In genomic region chr3:152121292-152121654, GRCh38 we compare ENCODE assay signal across 13 cellular contexts.
DNase-seq lines count a peak whose midpoint lies in the region; ATAC-seq, FAIRE-seq and TF ChIP-seq lines count a peak whose summit lies in the region.
"Had no signal": no experiment of that assay in that cellular context is flagged by ENCODE, and none has a peak within 500 bp of the region (broad histone marks: within the 10 kb centered on the region; RNA-seq: fewer than 3 reads in every experiment).

No MANE protein-coding gene starts in this region.

- H3K4me1 Mint-ChIP-seq in osteocyte (ENCODE audit: unreplicated experiment): peaks cover 4% of the 10 kb centered on the region

- H3K27me3 Mint-ChIP-seq in osteocyte (ENCODE audit: unreplicated experiment): no peaks in the 10 kb centered on the region

- no peak overlapping the region for H3K9ac ChIP-seq in PC-3 (ENCODE audit: low read length)
- no peak overlapping the region for H3K9ac ChIP-seq in endothelial cell of umbilical vein (replicated peaks; ENCODE audit: extremely low read depth, insufficient read depth, low read length)

- peak overlapping the region; percentile 45 for H3K4me2 ChIP-seq in PC-3 (ENCODE audit: low read length)
- H3K4me2 ChIP-seq in endothelial cell of umbilical vein (ENCODE audit: insufficient read depth, low read length): peak overlapping the region; percentile 81

- no peak overlapping the region for H3K4me3 Mint-ChIP-seq in osteocyte (ENCODE audit: unreplicated experiment)
- H3K4me3 Mint-ChIP-seq: IgD-negative memory B cell had no signal

- no peaks in the 10 kb centered on the region for H3K9me1 ChIP-seq in endothelial cell of umbilical vein (replicated peaks; ENCODE audit: control insufficient read depth, extremely low read depth, insufficient read depth, low read length)

- dilution Hi-C loops in endothelial cell of umbilical vein (cut with MboI; ENCODE audit: extremely low pct_ligation_motif_present, low sequenced_read_pairs): no loop called here

- TF ChIP-seq CTCF in PC-3 (conservative IDR thresholded peaks at IDR 0.05; ENCODE audit: low read depth, low read length) (no peak), endothelial cell of umbilical vein (IDR thresholded peaks at IDR 0.05; ENCODE audit: extremely low read depth in 1 of 2, insufficient read depth in 1 of 2, low read depth in 1 of 2, low read length in 2 of 2) (no peak), osteocyte (IDR thresholded peaks at IDR 0.05) (no peak)

- no peaks in the 10 kb centered on the region for H3F3A ChIP-seq in PC-3 (ENCODE audit: low read length, unreplicated experiment)

- no peak for TF ChIP-seq POLR2A in endothelial cell of umbilical vein (IDR thresholded peaks at IDR 0.05; ENCODE audit: low read depth, low read length)
- TF ChIP-seq POLR2A in GM12891 (IDR thresholded peaks at IDR 0.05; ENCODE audit: low read depth, low read length): no peak
- no peak for TF ChIP-seq POLR2A in GM18505 (IDR thresholded peaks at IDR 0.05; ENCODE audit: borderline replicate concordance, extremely low read depth, insufficient read depth, insufficient read length)

- H3K27me3 ChIP-seq in PC-3 (ENCODE audit: low read length) (no peaks in the 10 kb centered on the region), endothelial cell of umbilical vein (ENCODE audit: control insufficient read depth in 2 of 2, insufficient read depth in 2 of 2, low read length in 2 of 2) (no peaks in the 10 kb centered on the region)

- intact Hi-C loops in PC-3 (cut with micrococcal nuclease): loop anchor here (1.0 to 5.0 kb wide), 4 partner anchors 36 to 321 kb away; no protein-coding TSS in a partner anchor
- intact Hi-C loops in endothelial cell of umbilical vein (cut with micrococcal nuclease): no loop called here

- H3K27ac Mint-ChIP-seq in osteocyte (ENCODE audit: unreplicated experiment): peak overlapping the region; percentile 1
- H3K27ac Mint-ChIP-seq: IgD-negative memory B cell had no signal

- H3K9me2 ChIP-seq in PC-3 (replicated peaks; ENCODE audit: low read length): no peaks in the 10 kb centered on the region

- DNase-seq in COLO829 (ENCODE audit: low spot score): peak; percentile 35
- peak; percentile 91 for DNase-seq in PC-3
- DNase-seq in endothelial cell of umbilical vein (ENCODE audit: low read depth, low spot score): peak; percentile 56
- no peak for DNase-seq in osteocyte (ENCODE audit: extremely low spot score, unreplicated experiment)
- DNase-seq in GM12891 (ENCODE audit: insufficient read length, low spot score): no peak
- DNase-seq in stimulated activated naive CD4-positive, alpha-beta T cell treated with Interleukin-2 at 50 U/mL for 16 hours (lab: John Stamatoyannopoulos, UW): no peak
- DNase-seq in GF-D8 (lab: John Stamatoyannopoulos, UW): no peak
- DNase-seq: activated CD8-positive, alpha-beta memory T cell treated with anti-CD3 and anti-CD28 coated beads, Interleukin-2, amount 50 U/mL, for 48 hours; cerebellar nuclear complex; NCI-H2029 had no signal

- peaks cover 27% of the 10 kb centered on the region for H3K4me1 ChIP-seq in PC-3 (ENCODE audit: insufficient read depth, low read length)
- peaks cover 18% of the 10 kb centered on the region for H3K4me1 ChIP-seq in endothelial cell of umbilical vein (ENCODE audit: control insufficient read depth, extremely low read depth, insufficient read depth, low read length)

- H3K9me3 ChIP-seq in PC-3 (ENCODE audit: low read length): no peaks in the 10 kb centered on the region
- no peaks in the 10 kb centered on the region for H3K9me3 ChIP-seq in endothelial cell of umbilical vein (replicated peaks; ENCODE audit: control insufficient read depth, insufficient read depth, low read length)

- H3K4me3 ChIP-seq in PC-3 (ENCODE audit: low read length) (no peak overlapping the region), endothelial cell of umbilical vein (replicated peaks in 1 of 3; ENCODE audit: insufficient read depth in 1 of 3, low read depth in 1 of 3, low read length in 3 of 3) (peak overlapping the region in 1 of 3 experiments; percentile 27)
- H3K4me3 ChIP-seq: skin epidermis had no signal

- peak; percentile 91 for ATAC-seq in PC-3
- no peak for ATAC-seq in GM18505 (IDR thresholded peaks at IDR 0.05; ENCODE audit: unreplicated experiment)

- BruUV-seq in PC-3 (replicated peaks; lab: Mats Ljungman, UMichigan): no TSS peak
- BruUV-seq in endothelial cell of umbilical vein (replicated peaks; lab: Mats Ljungman, UMichigan): no TSS peak

- H3K9me3 Mint-ChIP-seq in osteocyte (ENCODE audit: unreplicated experiment): no peaks in the 10 kb centered on the region

- no peak for FAIRE-seq in endothelial cell of umbilical vein (lab: Jason Lieb, UNC)
- no peak for FAIRE-seq in GM12891 (lab: Jason Lieb, UNC)

- H3K79me2 ChIP-seq in PC-3 (ENCODE audit: low read length) (no peaks in the 10 kb centered on the region), endothelial cell of umbilical vein (ENCODE audit: control insufficient read depth, insufficient read depth, low read length) (no peaks in the 10 kb centered on the region)

- H4K20me1 ChIP-seq in PC-3 (ENCODE audit: low read length) (no peaks in the 10 kb centered on the region), endothelial cell of umbilical vein (replicated peaks; ENCODE audit: control insufficient read depth, extremely low read depth, insufficient read depth, low read length) (no peaks in the 10 kb centered on the region)

- CTCF ChIA-PET in PC-3 (lab: Charles Lee): interaction anchor here (0.6 to 0.7 kb wide), 2 partner anchors 160 to 238 kb away, joined by 3 read pairs; no protein-coding TSS in a partner anchor
- CTCF ChIA-PET in endothelial cell of umbilical vein (lab: Charles Lee): interaction anchor here (1.1 to 1.3 kb wide), 4 partner anchors 10 to 210 kb away, joined by 3 to 4 read pairs (median 3); no protein-coding TSS in a partner anchor

- H2AFZ ChIP-seq in PC-3 (ENCODE audit: low read length) (no peak overlapping the region), endothelial cell of umbilical vein (ENCODE audit: low read depth, low read length) (peak overlapping the region; percentile 59)

- no peaks in the 10 kb centered on the region for H3K36me3 Mint-ChIP-seq in osteocyte (ENCODE audit: unreplicated experiment)
- H3K36me3 Mint-ChIP-seq: IgD-negative memory B cell had no signal

- peak overlapping the region; percentile 65 for H3K27ac ChIP-seq in PC-3 (ENCODE audit: low read length)
- H3K27ac ChIP-seq in endothelial cell of umbilical vein (ENCODE audit: insufficient read depth, low read depth, low read length): peak overlapping the region; percentile 68
- H3K27ac ChIP-seq: skin epidermis had no signal

- H3K36me3 ChIP-seq in PC-3 (ENCODE audit: low read depth, low read length) (no peaks in the 10 kb centered on the region), endothelial cell of umbilical vein (ENCODE audit: control insufficient read depth in 2 of 2, extremely low read depth in 1 of 2, insufficient read depth in 2 of 2, low read length in 2 of 2) (no peaks in the 10 kb centered on the region)

- POLR2A ChIA-PET in PC-3 (lab: Charles Lee; ENCODE audit: unreplicated experiment): interaction anchor here (0.6 to 1.1 kb wide), 3 partner anchors 45 to 170 kb away, joined by 3 to 5 read pairs (median 3); partner anchors contain the start of gene MBNL1
- POLR2A ChIA-PET in endothelial cell of umbilical vein (lab: Charles Lee): no interaction called here

TF ChIP-seq in endothelial cell of umbilical vein, 7 proteins besides CTCF, POLR2A, EP300 and RAD21:
- TF ChIP-seq GATA2 (IDR thresholded peaks at IDR 0.05; ENCODE audit: insufficient read depth, insufficient read length, low read depth, low read length): peak; percentile 28
- TF ChIP-seq JUN (IDR thresholded peaks at IDR 0.05; ENCODE audit: borderline replicate concordance, insufficient read depth, insufficient read length, low read depth): no peak
- TF ChIP-seq EZH2 (IDR thresholded peaks at IDR 0.05; ENCODE audit: borderline replicate concordance, low read depth, low read length, severe bottlenecking): no peak
- TF ChIP-seq POLR2AphosphoS5 (IDR thresholded peaks at IDR 0.05; ENCODE audit: insufficient read depth, low read depth, low read length): no peak
- TF ChIP-seq FOS (IDR thresholded peaks at IDR 0.05; ENCODE audit: borderline replicate concordance, insufficient read depth, low read length): peak; percentile 77
- no peak for TF ChIP-seq MYC (IDR thresholded peaks at IDR 0.05; ENCODE audit: low read depth, low read length)
- TF ChIP-seq MAX (IDR thresholded peaks at IDR 0.05; ENCODE audit: insufficient read depth, insufficient read length): no peak

TF ChIP-seq in GM12891, 5 proteins besides CTCF, POLR2A, EP300 and RAD21:
- TF ChIP-seq TAF1 (IDR thresholded peaks at IDR 0.05; ENCODE audit: low read depth, low read length) (no peak), SPI1 (IDR thresholded peaks at IDR 0.05; ENCODE audit: low read depth, low read length) (no peak), PAX5 (IDR thresholded peaks at IDR 0.05; ENCODE audit: insufficient read depth, low read length, severe bottlenecking) (no peak), POU2F2 (IDR thresholded peaks at IDR 0.05; ENCODE audit: low read depth, low read length) (no peak), POLR2AphosphoS5 (IDR thresholded peaks at IDR 0.05; ENCODE audit: low read depth, low read length) (no peak)

Comparison
In these comparisons a context has a peak if more than half of its experiments do, and no peak if none do; other contexts are left out.
1. DNase-seq: peak in COLO829 (single experiment), PC-3 (single experiment) and endothelial cell of umbilical vein (single experiment); none in osteocyte (single experiment), GM12891 (single experiment), stimulated activated naive CD4-positive, alpha-beta T cell treated with Interleukin-2 at 50 U/mL for 16 hours (single experiment) and GF-D8 (single experiment).